In genomic region chr13:99893567-99893966, GRCh38 we compare ENCODE assay signal across 18 cellular contexts.
DNase-seq lines count a peak whose midpoint lies in the region; ATAC-seq and TF ChIP-seq lines count a peak whose summit lies in the region.
"Had no signal": no experiment of that assay in that cellular context is flagged by ENCODE, and none has a peak within 500 bp of the region (broad histone marks: within the 10 kb centered on the region; RNA-seq: fewer than 3 reads in every experiment).

No MANE protein-coding gene starts in this region.

- peaks cover 9% of the 10 kb centered on the region for H3K36me3 Mint-ChIP-seq in brain
- H3K36me3 Mint-ChIP-seq: CD14-positive monocyte had no signal

- H3K27ac Mint-ChIP-seq in brain = peak overlapping the region in 4 of 5 experiments; percentile 20 to 95 (median 82)

- no peaks in the 10 kb centered on the region; a peak in 1 of 4 replicates for H3K4me1 ChIP-seq in SK-N-SH (ENCODE audit: control insufficient read depth in 1 of 2, insufficient read depth in 2 of 2, low read depth in 1 of 2, low read length in 1 of 2)
- H3K4me1 ChIP-seq in aorta (ENCODE audit: control insufficient read depth in 1 of 2, insufficient read depth in 2 of 2, low read length in 2 of 2) = no peaks in the 10 kb centered on the region
- H3K4me1 ChIP-seq: SJCRH30 had no signal

- peaks cover 30% of the 10 kb centered on the region for H3K4me1 Mint-ChIP-seq in brain

- no peaks in the 10 kb centered on the region for H4K20me1 ChIP-seq in SK-N-SH (ENCODE audit: insufficient read depth)

- intact Hi-C loops in aorta (cut with DNase I) = no loop called here

- POLR2A ChIA-PET in SK-N-SH (lab: Yijun Ruan, JAX) = no interaction called here

- WGBS in SK-N-SH (ENCODE audit: low lambda C conversion rate) = 100% methylated on average over 1 of the region's 9 CpGs
- 92 to 99% methylated on average over 9 of the region's 9 CpGs for WGBS in aorta, 2 donors

- H3K9me3 ChIP-seq in SK-N-SH (no peaks in the 10 kb centered on the region), aorta (ENCODE audit: control insufficient read depth, low read length) (no peaks in the 10 kb centered on the region)
- H3K9me3 ChIP-seq: SJCRH30 had no signal

- H3K27ac ChIP-seq in SK-N-SH (ENCODE audit: low read depth in 2 of 2, low read length in 1 of 2) (no peak overlapping the region), layer of hippocampus (ENCODE audit: low read depth, low read length) (peak overlapping the region; percentile 79), aorta (ENCODE audit: low read depth in 1 of 2, low read length in 2 of 2) (no peak overlapping the region)
- H3K27ac ChIP-seq: SJCRH30 had no signal

- no peaks in the 10 kb centered on the region for H3K79me2 ChIP-seq in SK-N-SH (ENCODE audit: insufficient read depth)

- H2AFZ ChIP-seq in SK-N-SH (ENCODE audit: low read depth) = no peak overlapping the region

- no peaks in the 10 kb centered on the region for H3K9me2 ChIP-seq in SK-N-SH

- no peak for DNase-seq in SK-N-SH
- no peak for DNase-seq in aorta
- DNase-seq in DMS153 (lab: John Stamatoyannopoulos, UW) = no peak
- DNase-seq in islet precursor cell = no peak
- DNase-seq in RPMI8226 = no peak
- DNase-seq: 8988T, DND-41, NCI-H1092 treated with DMSO at 0.1 percent for 48 hours, NCI-H1694, NCI-H2081 treated with DMSO at 0.1 percent for 48 hours, NCI-H510A treated with DMSO at 0.1 percent for 48 hours, NCI-H82, SJCRH30 had no signal

- H3F3A ChIP-seq in SK-N-SH (replicated peaks; ENCODE audit: insufficient read depth) = no peaks in the 10 kb centered on the region

- no peak for TF ChIP-seq EP300 in SK-N-SH (IDR thresholded peaks at IDR 0.05; ENCODE audit: borderline replicate concordance in 1 of 2, low read depth in 1 of 2, low read length in 1 of 2)

- CTCF ChIA-PET in SK-N-SH (lab: Yijun Ruan, JAX) = interaction anchor here (2.8 kb wide), 1 partner anchor 23 kb away, joined by 11 read pairs; no protein-coding TSS in a partner anchor

- peak overlapping the region in 4 of 5 experiments; percentile 13 to 77 (median 39) for H3K4me3 Mint-ChIP-seq in brain

- TF ChIP-seq RAD21 in SK-N-SH (IDR thresholded peaks at IDR 0.05; ENCODE audit: low read length) = no peak

- no peak overlapping the region for H3K4me2 ChIP-seq in SK-N-SH

- H3K36me3 ChIP-seq in SK-N-SH (replicated peaks in 1 of 2; ENCODE audit: control insufficient read depth in 1 of 2, insufficient read depth in 2 of 2, low read length in 1 of 2) (no peaks in the 10 kb centered on the region), aorta (ENCODE audit: control insufficient read depth in 1 of 2, insufficient read depth in 2 of 2, low read length in 1 of 2) (no peaks in the 10 kb centered on the region)
- H3K36me3 ChIP-seq: SJCRH30 had no signal

- TF ChIP-seq CTCF in SK-N-SH (IDR thresholded peaks at IDR 0.05) (no peak), brain (conservative IDR thresholded peaks at IDR 0.05) (no peak)

- H3K27me3 Mint-ChIP-seq in brain = peaks cover 78% of the 10 kb centered on the region

- H3K9ac ChIP-seq in SK-N-SH = no peak overlapping the region

- peak; percentile 10; the same call in 1 of the 3 replicates for ATAC-seq in SK-N-SH treated with all-trans-retinoic acid at 6 μM for 48 hours
- ATAC-seq in aorta (ENCODE audit: low FRiP score) = peak; percentile 31
- ATAC-seq: HCT116 had no signal

- H3K9me3 Mint-ChIP-seq in brain = peaks cover 6 to 22% (median 17%) of the 10 kb centered on the region in 5 experiments

- H3K4me3 ChIP-seq in SK-N-SH (ENCODE audit: low read depth in 2 of 2, low read length in 1 of 2) = no peak overlapping the region
- no peak overlapping the region for H3K4me3 ChIP-seq in aorta (ENCODE audit: low read length in 2 of 2)
- H3K4me3 ChIP-seq: SJCRH30 had no signal

- H3K27me3 ChIP-seq in SK-N-SH (ENCODE audit: insufficient read depth) = peaks cover 81% of the 10 kb centered on the region
- peaks cover 17% of the 10 kb centered on the region for H3K27me3 ChIP-seq in layer of hippocampus (ENCODE audit: control insufficient read depth, insufficient read depth, low read length)
- peaks cover 0 to 3% of the 10 kb centered on the region in 2 donors for H3K27me3 ChIP-seq in aorta (ENCODE audit: control insufficient read depth in 1 of 2, insufficient read depth in 2 of 2, low read length in 1 of 2)
- H3K27me3 ChIP-seq: SJCRH30 had no signal

TF ChIP-seq in SK-N-SH treated with all-trans-retinoic acid at 6 μM for 48 hours, 23 proteins besides CTCF, POLR2A, EP300 and RAD21 (continues in another document):
- TF ChIP-seq CREB5 (CRISPR knock-in tag; IDR thresholded peaks at IDR 0.05; ENCODE audit: low read depth) (no peak), ZNF70 (CRISPR knock-in tag; IDR thresholded peaks at IDR 0.05) (no peak), TSHZ2 (CRISPR knock-in tag; IDR thresholded peaks at IDR 0.05) (no peak), BACH2 (CRISPR knock-in tag; IDR thresholded peaks at IDR 0.05; ENCODE audit: borderline replicate concordance) (no peak), ZNF8 (CRISPR knock-in tag; IDR thresholded peaks at IDR 0.05) (no peak)

TF ChIP-seq in SK-N-SH, 30 proteins besides CTCF, POLR2A, EP300 and RAD21 (continues in another document):
- TF ChIP-seq YY1 (IDR thresholded peaks at IDR 0.05; ENCODE audit: low read depth) = no peak
- no peak for TF ChIP-seq SIN3A (IDR thresholded peaks at IDR 0.05; ENCODE audit: borderline replicate concordance, low read depth, low read length)
- no peak for TF ChIP-seq RXRA (IDR thresholded peaks at IDR 0.05; ENCODE audit: borderline replicate concordance, low read depth)
- no peak for TF ChIP-seq REST (IDR thresholded peaks at IDR 0.05; ENCODE audit: low read depth, low read length)
- TF ChIP-seq FOSL2 (IDR thresholded peaks at IDR 0.05; ENCODE audit: borderline replicate concordance, low read depth) = no peak
- no peak for TF ChIP-seq TAF1 (IDR thresholded peaks at IDR 0.05; ENCODE audit: borderline replicate concordance, low read depth, low read length)
- TF ChIP-seq PBX3 (IDR thresholded peaks at IDR 0.05) = no peak
- TF ChIP-seq GATA2 (CRISPR knock-in tag; IDR thresholded peaks at IDR 0.05) = no peak
- no peak for TF ChIP-seq GABPA (IDR thresholded peaks at IDR 0.05; ENCODE audit: low read depth)
- no peak for TF ChIP-seq RCOR1 (IDR thresholded peaks at IDR 0.05; ENCODE audit: low read length)
- no peak for TF ChIP-seq RFX5 (IDR thresholded peaks at IDR 0.05; ENCODE audit: low read length)
- no peak for TF ChIP-seq ELF1 (IDR thresholded peaks at IDR 0.05)
- TF ChIP-seq NRF1 (IDR thresholded peaks at IDR 0.05; ENCODE audit: low read depth, low read length) = no peak
- TF ChIP-seq USF2 (IDR thresholded peaks at IDR 0.05; ENCODE audit: borderline replicate concordance, low read depth, low read length) = no peak
- no peak for TF ChIP-seq MAX (IDR thresholded peaks at IDR 0.05; ENCODE audit: low read depth)
- no peak for TF ChIP-seq MXI1 (IDR thresholded peaks at IDR 0.05; ENCODE audit: low read depth, low read length)
- TF ChIP-seq TEAD4 (IDR thresholded peaks at IDR 0.05; ENCODE audit: borderline replicate concordance, insufficient read depth) = no peak
